ENCODE assay signal across 14 cellular contexts in genomic region chr19:8663920-8664670, GRCh38. TPM values are rescaled to one million over a fixed set of nuclear protein-coding genes. Genes with fewer than 3 reads are reported as not detected.
DNase-seq lines count a peak whose midpoint lies in the region; ATAC-seq and TF ChIP-seq lines count a peak whose summit lies in the region.
"Had no signal": no experiment of that assay in that cellular context is flagged by ENCODE, and none has a peak within 500 bp of the region (broad histone marks: within the 10 kb centered on the region; RNA-seq: fewer than 3 reads in every experiment).

No MANE protein-coding gene starts in this region.

- H3K27ac ChIP-seq in CD4-positive, alpha-beta memory T cell (ENCODE audit: low read depth, low read length), result no peak overlapping the region
- H3K27ac ChIP-seq in SK-N-SH (ENCODE audit: low read depth in 2 of 2, low read length in 1 of 2), result no peak overlapping the region
- H3K27ac ChIP-seq: body of pancreas, tibial artery had no signal

- no peak for TF ChIP-seq CTCF in natural killer cell (IDR thresholded peaks at IDR 0.05)
- no peak for TF ChIP-seq CTCF in SK-N-SH (IDR thresholded peaks at IDR 0.05)

- H3K9me3 Mint-ChIP-seq in CD4-positive, alpha-beta memory T cell, result peaks cover 0 to 3% (median 0%) of the 10 kb centered on the region in 8 donors
- H3K9me3 Mint-ChIP-seq in T-cell (peaks cover 0 to 4% (median 0%) of the 10 kb centered on the region in 3 donors), natural killer cell (no peaks in the 10 kb centered on the region)

- H4K20me1 ChIP-seq in SK-N-SH (ENCODE audit: insufficient read depth), result no peaks in the 10 kb centered on the region

- H3K4me3 Mint-ChIP-seq in CD4-positive, alpha-beta memory T cell, result peak overlapping the region; percentile 27 to 82 (median 70)
- H3K4me3 Mint-ChIP-seq in T-cell, result peak overlapping the region; percentile 28 to 62 (median 49)
- peak overlapping the region; percentile 77 for H3K4me3 Mint-ChIP-seq in natural killer cell

- H3K9me2 ChIP-seq in SK-N-SH, result no peaks in the 10 kb centered on the region

- no peaks in the 10 kb centered on the region for H3K36me3 ChIP-seq in CD4-positive, alpha-beta memory T cell (ENCODE audit: insufficient read depth, low read length)
- H3K36me3 ChIP-seq in SK-N-SH (replicated peaks in 1 of 2; ENCODE audit: control insufficient read depth in 1 of 2, insufficient read depth in 2 of 2, low read length in 1 of 2), result no peaks in the 10 kb centered on the region
- H3K36me3 ChIP-seq: tibial artery had no signal

- ATAC-seq in T-cell (replicated peaks in 1 of 4) (peak; percentile 61 to 79 (median 70)), natural killer cell (peak; percentile 42 to 62 (median 46)), GM18858 (IDR thresholded peaks at IDR 0.05; ENCODE audit: unreplicated experiment) (no peak), HG03520 (IDR thresholded peaks at IDR 0.05; ENCODE audit: unreplicated experiment) (no peak)
- ATAC-seq: body of pancreas had no signal

- 23% methylated on average over 9 of the region's 22 CpGs for WGBS in SK-N-SH (ENCODE audit: low lambda C conversion rate)

- TF ChIP-seq EP300 in SK-N-SH (IDR thresholded peaks at IDR 0.05; ENCODE audit: borderline replicate concordance in 1 of 2, low read depth in 1 of 2, low read length in 1 of 2), result no peak

- H3K9me3 ChIP-seq in CD4-positive, alpha-beta memory T cell (ENCODE audit: control insufficient read depth in 1 of 2, low read length in 2 of 2), result no peaks in the 10 kb centered on the region
- H3K9me3 ChIP-seq in SK-N-SH, result no peaks in the 10 kb centered on the region
- H3K9me3 ChIP-seq: body of pancreas, tibial artery had no signal

- H2AFZ ChIP-seq in SK-N-SH (ENCODE audit: low read depth), result no peak overlapping the region

- peak overlapping the region; percentile 34 to 93 (median 63) for H3K27ac Mint-ChIP-seq in CD4-positive, alpha-beta memory T cell
- H3K27ac Mint-ChIP-seq in T-cell (peak overlapping the region; percentile 77 to 83), natural killer cell (peak overlapping the region; percentile 81 to 86)

- no peaks in the 10 kb centered on the region for H3K79me2 ChIP-seq in SK-N-SH (ENCODE audit: insufficient read depth)

- H3K4me1 ChIP-seq in CD4-positive, alpha-beta memory T cell (ENCODE audit: insufficient read depth, low read length), result peaks cover 39% of the 10 kb centered on the region
- no peaks in the 10 kb centered on the region for H3K4me1 ChIP-seq in SK-N-SH (ENCODE audit: control insufficient read depth in 1 of 2, insufficient read depth in 2 of 2, low read depth in 1 of 2, low read length in 1 of 2)
- H3K4me1 ChIP-seq: body of pancreas, tibial artery had no signal

- POLR2A ChIA-PET in CD4-positive, alpha-beta memory T cell (lab: Charles Lee; ENCODE audit: partially characterized antibody), result interaction anchor here (0.8 kb wide), 1 partner anchor 9 kb away, joined by 3 read pairs; no protein-coding TSS in a partner anchor
- POLR2A ChIA-PET in T-cell (lab: Charles Lee) (no interaction called here), SK-N-SH (lab: Yijun Ruan, JAX) (no interaction called here)

- H3K4me1 Mint-ChIP-seq in CD4-positive, alpha-beta memory T cell, result peaks cover 20 to 64% (median 36%) of the 10 kb centered on the region in 4 donors
- peaks cover 37 to 55% (median 53%) of the 10 kb centered on the region in 3 donors for H3K4me1 Mint-ChIP-seq in T-cell
- H3K4me1 Mint-ChIP-seq in natural killer cell, result peaks cover 56 to 73% of the 10 kb centered on the region in 2 donors

- no peak overlapping the region for H3K4me2 ChIP-seq in SK-N-SH

- no peak for TF ChIP-seq RAD21 in SK-N-SH (IDR thresholded peaks at IDR 0.05; ENCODE audit: low read length)

- H3K27me3 Mint-ChIP-seq in CD4-positive, alpha-beta memory T cell, result no peaks in the 10 kb centered on the region
- H3K27me3 Mint-ChIP-seq in T-cell (no peaks in the 10 kb centered on the region), natural killer cell (ENCODE audit: low read depth in 2 of 2) (no peaks in the 10 kb centered on the region)

- no peaks in the 10 kb centered on the region for H3K36me3 Mint-ChIP-seq in CD4-positive, alpha-beta memory T cell
- no peaks in the 10 kb centered on the region for H3K36me3 Mint-ChIP-seq in T-cell
- H3K36me3 Mint-ChIP-seq in natural killer cell, result no peaks in the 10 kb centered on the region

- no peak overlapping the region for H3K9ac ChIP-seq in SK-N-SH

- CTCF ChIA-PET in CD4-positive, alpha-beta memory T cell (lab: Charles Lee; ENCODE audit: partially characterized antibody), result interaction anchor here (0.7 to 2.7 kb wide), 4 partner anchors 10 to 30 kb away, joined by 3 to 10 read pairs (median 3); no protein-coding TSS in a partner anchor
- CTCF ChIA-PET in T-cell (lab: Charles Lee), result no interaction called here
- CTCF ChIA-PET in SK-N-SH (lab: Yijun Ruan, JAX), result interaction anchor here (0.8 kb wide), 1 partner anchor 10 kb away, joined by 4 read pairs; no protein-coding TSS in a partner anchor

- no peaks in the 10 kb centered on the region for H3K27me3 ChIP-seq in CD4-positive, alpha-beta memory T cell (ENCODE audit: insufficient read depth, low read length)
- H3K27me3 ChIP-seq in SK-N-SH (ENCODE audit: insufficient read depth), result peaks cover 48% of the 10 kb centered on the region
- H3K27me3 ChIP-seq: body of pancreas had no signal

- H3F3A ChIP-seq in SK-N-SH (replicated peaks; ENCODE audit: insufficient read depth), result no peaks in the 10 kb centered on the region

- peak in 4 of 5 donors; percentile 14 to 35 (median 24) for DNase-seq in CD4-positive, alpha-beta memory T cell
- peak in 29 of 34 experiments; percentile 14 to 53 (median 29) for DNase-seq in T-cell
- peak; percentile 35 for DNase-seq in activated effector memory CD4-positive, alpha-beta T cell treated with Interleukin-2 at 50 U/mL for 16 hours
- no peak for DNase-seq in natural killer cell
- DNase-seq in SK-N-SH, result no peak
- DNase-seq in NCI-H2081 (lab: John Stamatoyannopoulos, UW), result no peak
- DNase-seq: NCI-H226, tibial artery had no signal

- intact Hi-C loops in CD4-positive, alpha-beta memory T cell (cut with micrococcal nuclease), result no loop called here
- intact Hi-C loops in natural killer cell (cut with micrococcal nuclease), result no loop called here

- H3K4me3 ChIP-seq in CD4-positive, alpha-beta memory T cell (ENCODE audit: low read length in 2 of 2), result peak overlapping the region; percentile 37 to 47
- no peak overlapping the region for H3K4me3 ChIP-seq in SK-N-SH (ENCODE audit: low read depth in 2 of 2, low read length in 1 of 2)
- H3K4me3 ChIP-seq: body of pancreas, skin epidermis, tibial artery had no signal

TF ChIP-seq in SK-N-SH, 30 proteins besides CTCF, POLR2A, EP300 and RAD21 (continues in another document):
- TF ChIP-seq PBX3 (IDR thresholded peaks at IDR 0.05) (no peak), TEAD4 (IDR thresholded peaks at IDR 0.05; ENCODE audit: borderline replicate concordance, insufficient read depth) (no peak), EZH2phosphoT487 (IDR thresholded peaks at IDR 0.05; ENCODE audit: borderline replicate concordance, low read depth) (no peak), FOXM1 (IDR thresholded peaks at IDR 0.05; ENCODE audit: low read depth) (no peak)

RNA-seq across cellular contexts. Expression of gene NFILZ, which starts 33.7 kb away (rescaled TPM):
- not detected for total RNA-seq in CD4-positive, alpha-beta memory T cell
- not detected for polyA plus RNA-seq in CD4-positive, alpha-beta memory T cell
- not detected for total RNA-seq in T-cell
- total RNA-seq in natural killer cell, result not detected
- polyA plus RNA-seq in SK-N-SH (2012; rRNA removed), result not detected in 2 replicates
- polyA plus RNA-seq in SK-N-SH (2012; cell fraction: cytosol; rRNA removed), result not detected in 2 replicates
- polyA plus RNA-seq in SK-N-SH (2012; cell fraction: nucleus; rRNA removed), result not detected in 2 replicates
- total RNA-seq: body of pancreas, fibroblast of villous mesenchyme, mononuclear cell had no signal

RNA-seq across cellular contexts. Expression of gene ACTL9, which starts 34.5 kb away (rescaled TPM):
- total RNA-seq in CD4-positive, alpha-beta memory T cell, result not detected
- polyA plus RNA-seq in CD4-positive, alpha-beta memory T cell, result not detected
- total RNA-seq in T-cell (not detected), natural killer cell (not detected)
- polyA plus RNA-seq in SK-N-SH (2012; rRNA removed), result not detected in 2 replicates
- polyA plus RNA-seq in SK-N-SH (2012; cell fraction: cytosol; rRNA removed), result not detected in 2 replicates
- polyA plus RNA-seq in SK-N-SH (2012; cell fraction: nucleus; rRNA removed), result not detected in 2 replicates
- total RNA-seq: body of pancreas, fibroblast of villous mesenchyme, mononuclear cell had no signal

RNA-seq across cellular contexts. Expression of gene ADAMTS10, which starts 53.6 kb away (rescaled TPM):
- total RNA-seq in CD4-positive, alpha-beta memory T cell, result 10 to 100 TPM; 66.0 to 67.2 TPM
- 1 to 10 TPM in 1 of 2 donors, under 1 TPM in 1; 0.59 to 2.2 TPM for polyA plus RNA-seq in CD4-positive, alpha-beta memory T cell
- 100 to 1,000 TPM in 1 of 5 donors, 10 to 100 TPM in 4; 57.2 to 103 (median 80.1) TPM for total RNA-seq in T-cell
- 100 to 1,000 TPM; 159 to 286 (median 203) TPM for total RNA-seq in natural killer cell
- 3.6 and 5.9 TPM in 2 replicates for polyA plus RNA-seq in SK-N-SH (2012; rRNA removed)
- 0.84 and 1.7 TPM in 2 replicates for polyA plus RNA-seq in SK-N-SH (2012; cell fraction: cytosol; rRNA removed)
- polyA plus RNA-seq in SK-N-SH (2012; cell fraction: nucleus; rRNA removed), result 43.3 and 50.0 TPM in 2 replicates

RNA-seq across cellular contexts. Expression of gene OR2Z1, which starts 57.3 kb away (rescaled TPM):
- total RNA-seq in CD4-positive, alpha-beta memory T cell, result not detected
- not detected for polyA plus RNA-seq in CD4-positive, alpha-beta memory T cell
- not detected for total RNA-seq in T-cell
- under 1 TPM in 1 of 3 donors, not detected in 2; 0.43 TPM for total RNA-seq in natural killer cell
- polyA plus RNA-seq in SK-N-SH (2012; rRNA removed), result not detected in 2 replicates
- not detected in 2 replicates for polyA plus RNA-seq in SK-N-SH (2012; cell fraction: cytosol; rRNA removed)
- polyA plus RNA-seq in SK-N-SH (2012; cell fraction: nucleus; rRNA removed), result not detected in 2 replicates
- total RNA-seq: body of pancreas, fibroblast of villous mesenchyme, mononuclear cell had no signal

Comparison
In these comparisons a context has a peak if more than half of its experiments do, and no peak if none do; other contexts are left out.
1. DNase-seq: peak in CD4-positive, alpha-beta memory T cell (4 of 5), T-cell (29 of 34) and activated effector memory CD4-positive, alpha-beta T cell treated with Interleukin-2 at 50 U/mL for 16 hours (single experiment); none in natural killer cell (single experiment), SK-N-SH (single experiment) and NCI-H2081 (0 of 2).
2. H3K4me3 ChIP-seq: peak in CD4-positive, alpha-beta memory T cell (2 of 2); none in SK-N-SH (0 of 2).
3. ATAC-seq: peak in T-cell (4 of 4) and natural killer cell (3 of 3); none in GM18858 (single experiment) and HG03520 (single experiment).
4. CTCF ChIA-PET loops: an anchor here in CD4-positive, alpha-beta memory T cell (0.7 to 2.7 kb wide) and SK-N-SH (0.8 kb wide); none called in T-cell.
5. Peak in every context shown above with its lines, with median percentiles within 50 percentile points of each other: H3K27ac Mint-ChIP-seq and H3K4me3 Mint-ChIP-seq.